ENCODE assay signal across 12 cellular contexts in the genomic region with DNA sequence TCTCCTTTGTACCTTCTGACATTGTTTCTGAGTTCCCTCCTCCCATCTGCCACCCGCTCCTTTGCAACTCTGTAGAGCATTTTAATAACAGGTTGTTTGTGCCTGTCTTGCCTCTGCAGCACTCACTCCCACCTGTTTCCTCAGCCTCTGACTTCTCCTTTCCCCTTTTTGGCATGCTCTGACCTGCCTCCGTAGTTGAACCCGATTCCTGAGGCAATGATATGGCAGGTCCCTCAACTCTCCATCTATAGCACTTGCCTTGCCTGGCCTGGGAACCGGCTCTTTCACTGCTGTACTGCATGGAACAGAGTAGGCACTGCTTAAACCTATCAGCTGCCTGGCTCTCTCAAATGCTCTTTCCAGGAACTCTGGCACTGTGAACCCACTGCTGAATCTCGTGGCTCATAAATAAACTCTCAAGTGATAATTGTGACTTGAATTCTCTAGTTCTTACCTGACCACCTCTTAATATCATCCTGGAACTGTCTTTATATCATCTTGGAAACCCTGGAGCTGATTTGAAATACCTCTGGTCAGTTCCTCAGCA. TPM values are rescaled to one million over a fixed set of nuclear protein-coding genes. Genes with fewer than 3 reads are reported as not detected.
DNase-seq lines count a peak whose midpoint lies in the region; ATAC-seq, FAIRE-seq and TF ChIP-seq lines count a peak whose summit lies in the region.
"Had no signal": no experiment of that assay in that cellular context is flagged by ENCODE, and none has a peak within 500 bp of the region (broad histone marks: within the 10 kb centered on the region; RNA-seq: fewer than 3 reads in every experiment).

No MANE protein-coding gene starts in this region.

- H3K9me3 ChIP-seq in neutrophil: no peaks in the 10 kb centered on the region

- peak overlapping the region; percentile 82 for H3K4me3 Mint-ChIP-seq in T-helper 2 cell treated with Interferon-gamma antibody and Interleukin-4, amounts not matched to agents 5 μg/mL and 100 μg/mL, for 36 hours
- peak overlapping the region; percentile 79 to 95 (median 86) for H3K4me3 Mint-ChIP-seq in IgD-negative memory B cell
- H3K4me3 Mint-ChIP-seq in activated CD8-positive, alpha-beta T cell treated with anti-CD3 and anti-CD28 coated beads for 36 hours: peak overlapping the region; percentile 44

- H3K4me3 ChIP-seq in neutrophil (ENCODE audit: low read depth in 1 of 2, low read length in 1 of 2): no peak overlapping the region

- no peaks in the 10 kb centered on the region for H3K9me3 Mint-ChIP-seq in T-helper 2 cell treated with Interferon-gamma antibody and Interleukin-4, amounts not matched to agents 5 μg/mL and 100 μg/mL, for 36 hours
- H3K9me3 Mint-ChIP-seq in IgD-negative memory B cell: no peaks in the 10 kb centered on the region
- H3K9me3 Mint-ChIP-seq in activated CD8-positive, alpha-beta T cell treated with anti-CD3 and anti-CD28 coated beads for 36 hours: no peaks in the 10 kb centered on the region

- POLR2A ChIA-PET in activated CD8-positive, alpha-beta T cell treated with anti-CD3 and anti-CD28 coated beads for 36 hours (lab: Charles Lee): interaction anchor here (1.2 to 2.7 kb wide), 2 partner anchors 8 to 16 kb away, joined by 3 to 12 read pairs; no protein-coding TSS in a partner anchor

- intact Hi-C loops in activated CD8-positive, alpha-beta T cell treated with anti-CD3 and anti-CD28 coated beads for 36 hours (cut with micrococcal nuclease): no loop called here

- TF ChIP-seq CTCF in activated CD8-positive, alpha-beta T cell treated with anti-CD3 and anti-CD28 coated beads for 36 hours (IDR thresholded peaks at IDR 0.05): no peak
- TF ChIP-seq CTCF in neutrophil (IDR thresholded peaks at IDR 0.05): no peak

- H3K27me3 ChIP-seq in neutrophil: no peaks in the 10 kb centered on the region

- no peaks in the 10 kb centered on the region for H3K27me3 Mint-ChIP-seq in T-helper 2 cell treated with Interferon-gamma antibody and Interleukin-4, amounts not matched to agents 5 μg/mL and 100 μg/mL, for 36 hours (ENCODE audit: low read depth)
- no peaks in the 10 kb centered on the region for H3K27me3 Mint-ChIP-seq in IgD-negative memory B cell
- H3K27me3 Mint-ChIP-seq in activated CD8-positive, alpha-beta T cell treated with anti-CD3 and anti-CD28 coated beads for 36 hours: no peaks in the 10 kb centered on the region

- H3K4me1 Mint-ChIP-seq in T-helper 2 cell treated with Interferon-gamma antibody and Interleukin-4, amounts not matched to agents 5 μg/mL and 100 μg/mL, for 36 hours (ENCODE audit: low read depth): peaks cover 51% of the 10 kb centered on the region
- peaks cover 50 to 65% (median 52%) of the 10 kb centered on the region in 3 donors for H3K4me1 Mint-ChIP-seq in IgD-negative memory B cell
- peaks cover 51% of the 10 kb centered on the region for H3K4me1 Mint-ChIP-seq in activated CD8-positive, alpha-beta T cell treated with anti-CD3 and anti-CD28 coated beads for 36 hours (ENCODE audit: low read depth)

- peak overlapping the region; percentile 85 for H3K27ac Mint-ChIP-seq in T-helper 2 cell treated with Interferon-gamma antibody and Interleukin-4, amounts not matched to agents 5 μg/mL and 100 μg/mL, for 36 hours
- peak overlapping the region; percentile 74 to 96 (median 93) for H3K27ac Mint-ChIP-seq in IgD-negative memory B cell
- peak overlapping the region; percentile 79 for H3K27ac Mint-ChIP-seq in activated CD8-positive, alpha-beta T cell treated with anti-CD3 and anti-CD28 coated beads for 36 hours

- no peaks in the 10 kb centered on the region for H3K36me3 Mint-ChIP-seq in T-helper 2 cell treated with Interferon-gamma antibody and Interleukin-4, amounts not matched to agents 5 μg/mL and 100 μg/mL, for 36 hours (ENCODE audit: low read depth)
- no peaks in the 10 kb centered on the region for H3K36me3 Mint-ChIP-seq in IgD-negative memory B cell
- no peaks in the 10 kb centered on the region for H3K36me3 Mint-ChIP-seq in activated CD8-positive, alpha-beta T cell treated with anti-CD3 and anti-CD28 coated beads for 36 hours (ENCODE audit: low read depth)

- no peak for FAIRE-seq in RCC 7860 (lab: Jason Lieb, UNC)
- FAIRE-seq: islet of Langerhans, urothelium cell line had no signal

- CTCF ChIA-PET in activated CD8-positive, alpha-beta T cell treated with anti-CD3 and anti-CD28 coated beads for 36 hours (lab: Charles Lee): no interaction called here

- no peak for DNase-seq in T-helper 2 cell treated with Interferon-gamma antibody and Interleukin-4, amounts not matched to agents 5 μg/mL and 100 μg/mL, for 36 hours (ENCODE audit: low spot score)
- DNase-seq in T-helper 2 cell: no peak
- no peak for DNase-seq in activated CD8-positive, alpha-beta T cell treated with anti-CD3 and anti-CD28 coated beads for 36 hours
- DNase-seq in NCI-H146 (lab: John Stamatoyannopoulos, UW): no peak
- DNase-seq in RCC 7860 (ENCODE audit: low spot score): no peak
- DNase-seq: activated CD4-positive, CD25-positive, alpha-beta regulatory T cell treated with anti-CD3 and anti-CD28 coated beads, Interleukin-2, amount 50 U/mL, for 72 hours; nucleus accumbens had no signal

- peak; percentile 13 for ATAC-seq in activated CD8-positive, alpha-beta T cell treated with anti-CD3 and anti-CD28 coated beads for 36 hours
- ATAC-seq in GM21381 (IDR thresholded peaks at IDR 0.05; ENCODE audit: unreplicated experiment): no peak

- H3K36me3 ChIP-seq in neutrophil: no peaks in the 10 kb centered on the region

- peak overlapping the region; percentile 67 for H3K27ac ChIP-seq in neutrophil

- peaks cover 31 to 44% of the 10 kb centered on the region in 2 experiments for H3K4me1 ChIP-seq in neutrophil (ENCODE audit: control insufficient read depth in 1 of 2, insufficient read depth in 1 of 2, low read depth in 1 of 2, low read length in 1 of 2)

RNA-seq across cellular contexts. Expression of a gene that starts 50.3 kb away (rescaled TPM):
- polyA plus RNA-seq in IgD-negative memory B cell: 76.7 TPM
- total RNA-seq in activated CD8-positive, alpha-beta T cell treated with anti-CD3 and anti-CD28 coated beads for 36 hours: 10 to 100 TPM; 53.9 to 58.5 TPM
